Comparison of ENCODE assay signal across 13 cellular contexts in the genomic region with DNA sequence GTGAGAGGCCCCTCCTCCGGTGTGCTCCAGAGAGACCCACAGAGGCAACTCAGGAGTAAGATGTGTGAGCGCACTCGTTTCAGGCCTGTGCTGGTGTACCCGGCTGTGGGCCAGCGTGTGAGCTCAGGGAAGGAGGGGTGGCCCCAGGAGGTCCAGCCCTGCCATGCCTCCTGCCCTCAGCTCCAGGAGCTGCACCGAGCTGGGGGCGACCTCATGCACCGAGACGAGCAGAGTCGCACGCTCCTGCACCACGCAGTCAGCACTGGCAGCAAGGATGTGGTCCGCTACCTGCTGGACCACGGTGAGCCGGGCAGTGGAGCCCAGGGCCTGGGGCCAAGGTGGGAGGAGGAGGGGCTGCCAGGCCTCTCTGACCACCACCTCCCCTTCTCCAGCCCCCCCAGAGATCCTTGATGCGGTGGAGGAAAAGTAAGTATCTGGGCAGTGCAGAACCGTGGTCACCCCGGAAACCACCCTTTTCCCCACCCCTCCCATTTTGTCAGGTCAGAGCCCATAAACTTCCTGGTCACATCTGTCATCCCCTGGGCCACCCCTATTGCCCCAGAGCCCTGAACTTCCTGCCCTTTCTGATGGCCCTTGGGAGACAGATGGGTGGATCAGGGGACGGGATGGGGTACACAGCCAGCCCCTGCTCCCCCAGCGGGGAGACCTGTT. TPM values are rescaled to one million over a fixed set of nuclear protein-coding genes. Genes with fewer than 3 reads are reported as not detected.
DNase-seq lines count a peak whose midpoint lies in the region; ATAC-seq and TF ChIP-seq lines count a peak whose summit lies in the region.
"Had no signal": no experiment of that assay in that cellular context is flagged by ENCODE, and none has a peak within 500 bp of the region (broad histone marks: within the 10 kb centered on the region; RNA-seq: fewer than 3 reads in every experiment).

No MANE protein-coding gene starts in this region.

- peak overlapping the region; percentile 30 for H2AK5ac ChIP-seq in trophoblast cell (ENCODE audit: low read length)

- peaks cover 13% of the 10 kb centered on the region for H3K79me2 ChIP-seq in trophoblast cell (ENCODE audit: control insufficient read depth, insufficient read depth, low read length, poor library complexity)

- peak; percentile 41 for DNase-seq in NB4 (ENCODE audit: low read depth)
- peak; percentile 89 for DNase-seq in esophagus muscularis mucosa (ENCODE audit: extremely low spot score)
- DNase-seq in trophoblast cell = no peak
- DNase-seq in foreskin melanocyte = no peak
- DNase-seq in NCI-H2081 treated with DMSO at 0.1 percent for 48 hours (lab: John Stamatoyannopoulos, UW) = no peak
- DNase-seq: DND-41, NCI-H2107 had no signal

- ATAC-seq in GM21619 (IDR thresholded peaks at IDR 0.05; ENCODE audit: unreplicated experiment) = no peak
- ATAC-seq: activated T-helper 17 cell treated with anti-CD3 and anti-CD28 coated beads, Interleukin-2, amount 50 U/mL, for 72 hours had no signal

- peak overlapping the region in 3 of 4 donors; percentile 74 to 80 (median 79) for H3K27ac ChIP-seq in esophagus muscularis mucosa (replicated peaks in 1 of 4)
- peak overlapping the region; percentile 52 for H3K27ac ChIP-seq in trophoblast cell (ENCODE audit: low read depth, low read length)

- H3K4me3 ChIP-seq in NB4 (ENCODE audit: low read depth, low read length) = no peak overlapping the region
- H3K4me3 ChIP-seq in esophagus muscularis mucosa = no peak overlapping the region
- H3K4me3 ChIP-seq in trophoblast cell (ENCODE audit: low read depth, low read length) = no peak overlapping the region

- H4K8ac ChIP-seq in trophoblast cell (ENCODE audit: low read depth, low read length) = no peak overlapping the region

- WGBS in esophagus muscularis mucosa = 68% methylated on average over 14 of the region's 20 CpGs
- WGBS in trophoblast cell (ENCODE audit: extremely low coverage, insufficient coverage, insufficient read length) = no CpG with 5 or more reads among the region's 20 CpGs

- TF ChIP-seq EP300 in esophagus muscularis mucosa (IDR thresholded peaks at IDR 0.05) = no peak

- H4K12ac ChIP-seq in trophoblast cell (ENCODE audit: low read depth, low read length) = no peak overlapping the region

- H3K27me3 ChIP-seq in esophagus muscularis mucosa (peaks cover 0 to 35% (median 18%) of the 10 kb centered on the region in 4 donors), trophoblast cell (ENCODE audit: insufficient read depth, low read length) (no peaks in the 10 kb centered on the region)
- H3K27me3 ChIP-seq: Peyer's patch had no signal

- H2BK5ac ChIP-seq in trophoblast cell (ENCODE audit: low read depth, low read length, poor library complexity) = no peak overlapping the region

- H3K9me3 ChIP-seq in ES-I3 (ENCODE audit: control insufficient read depth, insufficient read depth, low read length) (no peaks in the 10 kb centered on the region), esophagus muscularis mucosa (no peaks in the 10 kb centered on the region), trophoblast cell (ENCODE audit: insufficient read depth, low read depth, low read length) (peaks cover 3% of the 10 kb centered on the region)
- H3K9me3 ChIP-seq: Peyer's patch had no signal

- H3K18ac ChIP-seq in trophoblast cell (ENCODE audit: low read length) = no peak overlapping the region

- peaks cover 16% of the 10 kb centered on the region for H3K4me1 ChIP-seq in ES-I3 (ENCODE audit: insufficient read depth, low read length)
- H3K4me1 ChIP-seq in esophagus muscularis mucosa = peaks cover 12 to 42% (median 35%) of the 10 kb centered on the region in 4 donors
- peaks cover 15 to 17% of the 10 kb centered on the region in 2 experiments for H3K4me1 ChIP-seq in trophoblast cell (ENCODE audit: control insufficient read depth in 1 of 2, insufficient read depth in 2 of 2, low read length in 2 of 2)

- TF ChIP-seq POLR2A in NB4 (IDR thresholded peaks at IDR 0.05; ENCODE audit: extremely low read depth, insufficient read length) = no peak
- TF ChIP-seq POLR2A in esophagus muscularis mucosa (IDR thresholded peaks at IDR 0.05; ENCODE audit: low read depth) = no peak

- H3K4me2 ChIP-seq in trophoblast cell (ENCODE audit: low read length) = peak overlapping the region; percentile 19

- H3K9ac ChIP-seq in ES-I3 (ENCODE audit: low read depth, low read length) (peak overlapping the region; percentile 15; the same call in 1 of the 2 replicates), trophoblast cell (ENCODE audit: low read length) (no peak overlapping the region)

- no peak overlapping the region for H3K4ac ChIP-seq in trophoblast cell (ENCODE audit: low read depth, low read length)

- H3K14ac ChIP-seq in trophoblast cell (ENCODE audit: low read length) = no peak overlapping the region

- H3K36me3 ChIP-seq in ES-I3 (ENCODE audit: insufficient read depth, low read length) = peaks cover 7% of the 10 kb centered on the region
- peaks cover 31 to 46% (median 44%) of the 10 kb centered on the region in 4 donors for H3K36me3 ChIP-seq in esophagus muscularis mucosa
- peaks cover 59 to 60% of the 10 kb centered on the region in 2 experiments for H3K36me3 ChIP-seq in trophoblast cell (ENCODE audit: control insufficient read depth in 1 of 2, insufficient read depth in 2 of 2, low read length in 2 of 2)

- no peak overlapping the region for H2BK120ac ChIP-seq in trophoblast cell (ENCODE audit: insufficient read depth, low read length, poor library complexity)

- H2AFZ ChIP-seq in trophoblast cell (ENCODE audit: insufficient read depth, low read length, poor library complexity) = no peak overlapping the region

- no peak for TF ChIP-seq CTCF in NB4 (IDR thresholded peaks at IDR 0.05; ENCODE audit: low read depth, low read length)
- TF ChIP-seq CTCF in esophagus muscularis mucosa (IDR thresholded peaks at IDR 0.05) = no peak

- peak overlapping the region; percentile 22 for H4K91ac ChIP-seq in trophoblast cell (ENCODE audit: low read depth, low read length)

- no peak overlapping the region for H2BK12ac ChIP-seq in trophoblast cell (ENCODE audit: low read length)

- H3K79me1 ChIP-seq in trophoblast cell (ENCODE audit: low read length) = peaks cover 24% of the 10 kb centered on the region

- intact Hi-C loops in esophagus muscularis mucosa (cut with DNase I) = no loop called here

- no peak overlapping the region for H3K23ac ChIP-seq in trophoblast cell (ENCODE audit: low read length)

RNA-seq across cellular contexts. Expression of a gene that starts 2.5 kb away (rescaled TPM):
- total RNA-seq in esophagus muscularis mucosa = 10 to 100 TPM in 3 of 4 donors, 1 to 10 TPM in 1; 1.2 to 12.8 (median 11.8) TPM
- polyA plus RNA-seq in trophoblast cell (2013) = 2,817 and 2,859 TPM in 2 replicates

RNA-seq across cellular contexts. Expression of a gene that starts 12.6 kb away (rescaled TPM):
- 1 to 10 TPM in 2 of 4 donors, under 1 TPM in 2; 0.34 to 1.5 (median 1.0) TPM for total RNA-seq in esophagus muscularis mucosa
- 0.40 and 0.57 TPM in 2 replicates for polyA plus RNA-seq in trophoblast cell (2013)
- total RNA-seq: lung microvascular endothelial cell, sciatic nerve had no signal

RNA-seq across cellular contexts. Expression of a gene that starts 31.7 kb away (rescaled TPM):
- total RNA-seq in esophagus muscularis mucosa = 10 to 100 TPM; 39.4 to 85.8 (median 55.4) TPM
- 79.6 and 80.8 TPM in 2 replicates for polyA plus RNA-seq in trophoblast cell (2013)

Comparison
In these comparisons a context has a peak if more than half of its experiments do, and no peak if none do; other contexts are left out.
1. DNase-seq: peak in NB4 (single experiment) and esophagus muscularis mucosa (single experiment); none in trophoblast cell (0 of 2), foreskin melanocyte (single experiment) and NCI-H2081 treated with DMSO at 0.1 percent for 48 hours (single experiment).